18 cellular contexts compared by ENCODE assay signal in the genomic region with DNA sequence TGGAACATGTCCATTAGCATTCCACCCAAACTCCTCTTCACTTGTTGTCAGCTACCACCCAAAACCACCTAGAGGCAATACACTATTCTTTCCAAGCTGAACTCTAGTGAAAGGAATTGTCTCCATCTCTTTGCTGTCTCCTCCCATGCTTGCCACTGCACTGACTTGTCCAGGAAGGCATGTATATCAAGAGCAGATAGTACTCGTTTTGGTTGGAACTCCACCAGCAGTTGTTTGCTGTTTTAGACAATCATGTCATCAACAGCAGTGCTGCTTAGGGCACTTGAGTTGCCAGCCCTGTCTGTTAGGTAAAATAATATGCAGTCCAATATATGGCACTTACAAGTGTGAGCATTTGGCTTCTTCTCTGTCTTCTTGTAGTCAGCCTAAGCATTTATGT.
A peak's percentile ranks its signal among the peaks of the same experiment; 100 is the strongest.
DNase-seq lines count a peak whose midpoint lies in the region; ATAC-seq, FAIRE-seq and TF ChIP-seq lines count a peak whose summit lies in the region.
"Had no signal": no experiment of that assay in that cellular context is flagged by ENCODE, and none has a peak within 500 bp of the region (broad histone marks: within the 10 kb centered on the region; RNA-seq: fewer than 3 reads in every experiment).

No MANE protein-coding gene starts in this region.

- no peak overlapping the region for H3K4me3 ChIP-seq in breast epithelium
- no peak overlapping the region for H3K4me3 ChIP-seq in PC-9
- H3K4me3 ChIP-seq in endothelial cell of umbilical vein (replicated peaks in 1 of 3; ENCODE audit: insufficient read depth in 1 of 3, low read depth in 1 of 3, low read length in 3 of 3) = no peak overlapping the region
- no peak overlapping the region for H3K4me3 ChIP-seq in coronary artery
- H3K4me3 ChIP-seq: heart left ventricle had no signal

- H3K36me3 Mint-ChIP-seq in MCF 10A (ENCODE audit: insufficient read depth, unreplicated experiment) (peaks cover 5% of the 10 kb centered on the region), osteocyte (ENCODE audit: unreplicated experiment) (peaks cover 12% of the 10 kb centered on the region)

- no peak overlapping the region for H3K27ac Mint-ChIP-seq in MCF 10A (ENCODE audit: low read depth, unreplicated experiment)
- H3K27ac Mint-ChIP-seq in osteocyte (ENCODE audit: unreplicated experiment) = peak overlapping the region; percentile 98
- H3K27ac Mint-ChIP-seq: activated CD4-positive, alpha-beta memory T cell treated with anti-CD3 and anti-CD28 coated beads, Interleukin-2, amount 10 ng/mL, durations not matched to agents 7 days and 5 days; activated naive CD8-positive, alpha-beta T cell treated with anti-CD3 and anti-CD28 coated beads, Interleukin-2, amount 50 U/mL, for 24 hours had no signal

- POLR2A ChIA-PET in MCF 10A (lab: Yijun Ruan, JAX) = interaction anchor here (0.7 to 2.3 kb wide), 7 partner anchors 29 to 327 kb away, joined by 3 to 14 read pairs (median 4); a partner anchor contains a TSS
- POLR2A ChIA-PET in PC-9 (lab: Charles Lee; ENCODE audit: unreplicated experiment) = no interaction called here
- POLR2A ChIA-PET in endothelial cell of umbilical vein (lab: Charles Lee) = no interaction called here

- H3K9me3 ChIP-seq in breast epithelium = no peaks in the 10 kb centered on the region
- H3K9me3 ChIP-seq in PC-9 (ENCODE audit: insufficient read depth, low read depth) = no peaks in the 10 kb centered on the region
- no peaks in the 10 kb centered on the region for H3K9me3 ChIP-seq in endothelial cell of umbilical vein (replicated peaks; ENCODE audit: control insufficient read depth, insufficient read depth, low read length)
- H3K9me3 ChIP-seq: heart left ventricle had no signal

- FAIRE-seq in endothelial cell of umbilical vein (lab: Jason Lieb, UNC) = peak; percentile 77
- FAIRE-seq: colon, islet of Langerhans had no signal

- H4K20me1 ChIP-seq in PC-9 (ENCODE audit: insufficient read depth) (no peaks in the 10 kb centered on the region), endothelial cell of umbilical vein (replicated peaks; ENCODE audit: control insufficient read depth, extremely low read depth, insufficient read depth, low read length) (no peaks in the 10 kb centered on the region)

- no peaks in the 10 kb centered on the region for H3K27me3 Mint-ChIP-seq in MCF 10A (ENCODE audit: insufficient read depth, unreplicated experiment)
- no peaks in the 10 kb centered on the region for H3K27me3 Mint-ChIP-seq in osteocyte (ENCODE audit: unreplicated experiment)
- H3K27me3 Mint-ChIP-seq: activated CD4-positive, alpha-beta memory T cell treated with anti-CD3 and anti-CD28 coated beads, Interleukin-2, amount 10 ng/mL, durations not matched to agents 7 days and 5 days; activated naive CD8-positive, alpha-beta T cell treated with anti-CD3 and anti-CD28 coated beads, Interleukin-2, amount 50 U/mL, for 24 hours had no signal

- no peaks in the 10 kb centered on the region for H3K9me3 Mint-ChIP-seq in MCF 10A (ENCODE audit: unreplicated experiment)
- no peaks in the 10 kb centered on the region for H3K9me3 Mint-ChIP-seq in osteocyte (ENCODE audit: unreplicated experiment)
- H3K9me3 Mint-ChIP-seq: activated CD4-positive, alpha-beta memory T cell treated with anti-CD3 and anti-CD28 coated beads, Interleukin-2, amount 10 ng/mL, durations not matched to agents 7 days and 5 days; activated naive CD8-positive, alpha-beta T cell treated with anti-CD3 and anti-CD28 coated beads, Interleukin-2, amount 50 U/mL, for 24 hours; activated T-cell treated with anti-CD3 and anti-CD28 coated beads, Interleukin-2, amount 50 U/mL, for 4 hours had no signal

- TF ChIP-seq POLR2A in breast epithelium (IDR thresholded peaks at IDR 0.05) (no peak), endothelial cell of umbilical vein (IDR thresholded peaks at IDR 0.05; ENCODE audit: low read depth, low read length) (no peak)

- H3K4me1 Mint-ChIP-seq in MCF 10A (ENCODE audit: insufficient read depth, unreplicated experiment) = peaks cover 49% of the 10 kb centered on the region
- H3K4me1 Mint-ChIP-seq in osteocyte (ENCODE audit: unreplicated experiment) = peaks cover 86% of the 10 kb centered on the region
- H3K4me1 Mint-ChIP-seq: activated CD4-positive, alpha-beta memory T cell treated with anti-CD3 and anti-CD28 coated beads, Interleukin-2, amount 10 ng/mL, durations not matched to agents 7 days and 5 days; activated naive CD8-positive, alpha-beta T cell treated with anti-CD3 and anti-CD28 coated beads, Interleukin-2, amount 50 U/mL, for 24 hours had no signal

- dilution Hi-C loops in endothelial cell of umbilical vein (cut with MboI; ENCODE audit: extremely low pct_ligation_motif_present, low sequenced_read_pairs) = no loop called here

- peak; percentile 46 for DNase-seq in MCF 10A (ENCODE audit: unreplicated experiment)
- DNase-seq in breast epithelium (ENCODE audit: low spot score in 2 of 2) = no peak
- no peak for DNase-seq in PC-9
- DNase-seq in endothelial cell of umbilical vein (ENCODE audit: low read depth, low spot score) = peak; percentile 48
- no peak for DNase-seq in osteocyte (ENCODE audit: extremely low spot score, unreplicated experiment)
- no peak for DNase-seq in stimulated activated CD4-positive, alpha-beta T cell treated with anti-CD3 and anti-CD28 coated beads, Interleukin-1b, Interleukin-23, amount 100 ng/mL, for 48 hours
- no peak for DNase-seq in coronary artery (ENCODE audit: low spot score)
- DNase-seq: activated CD4-positive, alpha-beta memory T cell treated with anti-CD3 and anti-CD28 coated beads, Interleukin-2, amount 10 ng/mL, durations not matched to agents 7 days and 5 days; activated naive CD8-positive, alpha-beta T cell treated with anti-CD3 and anti-CD28 coated beads, Interleukin-2, amount 50 U/mL, for 24 hours; activated T-cell treated with anti-CD3 and anti-CD28 coated beads, Interleukin-2, amount 50 U/mL, for 4 hours; heart left ventricle; NCI-H82; stimulated activated CD4-positive, alpha-beta T cell treated with anti-CD3 and anti-CD28 coated beads, Interleukin-2, amount 100 ng/mL, for 24 hours; T-helper 1 cell had no signal

- intact Hi-C loops in MCF 10A (cut with micrococcal nuclease) (no loop called here), breast epithelium (cut with DNase I; ENCODE audit: low total_unique reads) (no loop called here), PC-9 (cut with micrococcal nuclease; ENCODE audit: unreplicated experiment) (loop anchor here (5.0 kb wide), 2 partner anchors 79 to 81 kb away; a partner anchor contains a TSS), endothelial cell of umbilical vein (cut with micrococcal nuclease) (loop anchor here (5.0 kb wide), 1 partner anchor 81 kb away; a partner anchor contains a TSS)

- BruUV-seq in MCF 10A (replicated peaks; lab: Mats Ljungman, UMichigan) (no TSS peak), PC-9 (replicated peaks; lab: Mats Ljungman, UMichigan) (no TSS peak), endothelial cell of umbilical vein (replicated peaks; lab: Mats Ljungman, UMichigan) (no TSS peak)

- H3K4me1 ChIP-seq in breast epithelium (no peaks in the 10 kb centered on the region), PC-9 (replicated peaks; ENCODE audit: insufficient read depth) (peaks cover 65% of the 10 kb centered on the region), endothelial cell of umbilical vein (ENCODE audit: control insufficient read depth, extremely low read depth, insufficient read depth, low read length) (peaks cover 52% of the 10 kb centered on the region)

- H3K27ac ChIP-seq in breast epithelium (peak overlapping the region in 1 of 2 donors; percentile 48), PC-9 (peak overlapping the region; percentile 98), endothelial cell of umbilical vein (ENCODE audit: insufficient read depth, low read depth, low read length) (peak overlapping the region; percentile 97), coronary artery (peak overlapping the region in 1 of 2 donors; percentile 65)
- H3K27ac ChIP-seq: VCaP had no signal

- H3K27me3 ChIP-seq in breast epithelium (no peaks in the 10 kb centered on the region), PC-9 (ENCODE audit: insufficient read depth, low read depth) (no peaks in the 10 kb centered on the region), endothelial cell of umbilical vein (ENCODE audit: control insufficient read depth in 2 of 2, insufficient read depth in 2 of 2, low read length in 2 of 2) (no peaks in the 10 kb centered on the region)
- H3K27me3 ChIP-seq: heart left ventricle had no signal

- H3K9me1 ChIP-seq in endothelial cell of umbilical vein (replicated peaks; ENCODE audit: control insufficient read depth, extremely low read depth, insufficient read depth, low read length) = no peaks in the 10 kb centered on the region

- no peaks in the 10 kb centered on the region for H3K9me2 ChIP-seq in PC-9 (ENCODE audit: insufficient read depth)

- CTCF ChIA-PET in MCF 10A (lab: Yijun Ruan, JAX) (interaction anchor here (0.6 to 1.6 kb wide), 7 partner anchors 36 to 293 kb away, joined by 3 to 7 read pairs (median 4); no protein-coding TSS in a partner anchor), PC-9 (lab: Charles Lee) (no interaction called here), endothelial cell of umbilical vein (lab: Charles Lee) (interaction anchor here (0.9 to 2.1 kb wide), 5 partner anchors 29 to 175 kb away, joined by 3 to 10 read pairs (median 3); a partner anchor contains a TSS)

- H3K4me3 Mint-ChIP-seq in MCF 10A (ENCODE audit: unreplicated experiment) (no peak overlapping the region), osteocyte (ENCODE audit: unreplicated experiment) (no peak overlapping the region)
- H3K4me3 Mint-ChIP-seq: activated CD4-positive, alpha-beta memory T cell treated with anti-CD3 and anti-CD28 coated beads, Interleukin-2, amount 10 ng/mL, durations not matched to agents 7 days and 5 days; activated naive CD8-positive, alpha-beta T cell treated with anti-CD3 and anti-CD28 coated beads, Interleukin-2, amount 50 U/mL, for 24 hours; activated T-cell treated with anti-CD3 and anti-CD28 coated beads, Interleukin-2, amount 50 U/mL, for 4 hours had no signal

- H3K4me2 ChIP-seq in PC-9 (no peak overlapping the region; the same call in 1 of the 2 replicates), endothelial cell of umbilical vein (ENCODE audit: insufficient read depth, low read length) (peak overlapping the region; percentile 20)

- peaks cover 33% of the 10 kb centered on the region for H3K79me2 ChIP-seq in PC-9 (ENCODE audit: low read depth)
- H3K79me2 ChIP-seq in endothelial cell of umbilical vein (ENCODE audit: control insufficient read depth, insufficient read depth, low read length) = no peaks in the 10 kb centered on the region

- H2AFZ ChIP-seq in PC-9 (no peak overlapping the region), endothelial cell of umbilical vein (ENCODE audit: low read depth, low read length) (no peak overlapping the region)

- H3K36me3 ChIP-seq in breast epithelium (no peaks in the 10 kb centered on the region), PC-9 (ENCODE audit: low read depth) (no peaks in the 10 kb centered on the region), endothelial cell of umbilical vein (ENCODE audit: control insufficient read depth in 2 of 2, extremely low read depth in 1 of 2, insufficient read depth in 2 of 2, low read length in 2 of 2) (no peaks in the 10 kb centered on the region)

- no peak for ATAC-seq in GM21367 (IDR thresholded peaks at IDR 0.05; ENCODE audit: unreplicated experiment)
- ATAC-seq: activated naive CD8-positive, alpha-beta T cell treated with anti-CD3 and anti-CD28 coated beads, Interleukin-2, amount 50 U/mL, for 24 hours; activated T-cell treated with anti-CD3 and anti-CD28 coated beads, Interleukin-2, amount 50 U/mL, for 4 hours had no signal

- TF ChIP-seq CTCF in MCF 10A (IDR thresholded peaks at IDR 0.05; ENCODE audit: unreplicated experiment) (no peak), breast epithelium (IDR thresholded peaks at IDR 0.05) (no peak), PC-9 (conservative IDR thresholded peaks at IDR 0.05) (no peak), endothelial cell of umbilical vein (IDR thresholded peaks at IDR 0.05; ENCODE audit: extremely low read depth in 1 of 2, insufficient read depth in 1 of 2, low read depth in 1 of 2, low read length in 2 of 2) (no peak), osteocyte (IDR thresholded peaks at IDR 0.05) (no peak), coronary artery (IDR thresholded peaks at IDR 0.05) (no peak)

- peaks cover 44% of the 10 kb centered on the region for H3F3A ChIP-seq in PC-9 (ENCODE audit: insufficient read depth, low read depth)

- peak overlapping the region; percentile 45 for H3K9ac ChIP-seq in endothelial cell of umbilical vein (replicated peaks; ENCODE audit: extremely low read depth, insufficient read depth, low read length)

Comparison
In these comparisons a context has a peak if more than half of its experiments do, and no peak if none do; other contexts are left out.
1. DNase-seq: peak in MCF 10A (single experiment) and endothelial cell of umbilical vein (single experiment); none in breast epithelium (0 of 2), PC-9 (0 of 2), osteocyte (single experiment), stimulated activated CD4-positive, alpha-beta T cell treated with anti-CD3 and anti-CD28 coated beads, Interleukin-1b, Interleukin-23, amount 100 ng/mL, for 48 hours (single experiment) and coronary artery (single experiment).
2. intact Hi-C loops: an anchor here in PC-9 (5.0 kb wide) and endothelial cell of umbilical vein (5.0 kb wide); none called in MCF 10A and breast epithelium.